ENCODE assay signal across 1 cellular context in the genomic region with DNA sequence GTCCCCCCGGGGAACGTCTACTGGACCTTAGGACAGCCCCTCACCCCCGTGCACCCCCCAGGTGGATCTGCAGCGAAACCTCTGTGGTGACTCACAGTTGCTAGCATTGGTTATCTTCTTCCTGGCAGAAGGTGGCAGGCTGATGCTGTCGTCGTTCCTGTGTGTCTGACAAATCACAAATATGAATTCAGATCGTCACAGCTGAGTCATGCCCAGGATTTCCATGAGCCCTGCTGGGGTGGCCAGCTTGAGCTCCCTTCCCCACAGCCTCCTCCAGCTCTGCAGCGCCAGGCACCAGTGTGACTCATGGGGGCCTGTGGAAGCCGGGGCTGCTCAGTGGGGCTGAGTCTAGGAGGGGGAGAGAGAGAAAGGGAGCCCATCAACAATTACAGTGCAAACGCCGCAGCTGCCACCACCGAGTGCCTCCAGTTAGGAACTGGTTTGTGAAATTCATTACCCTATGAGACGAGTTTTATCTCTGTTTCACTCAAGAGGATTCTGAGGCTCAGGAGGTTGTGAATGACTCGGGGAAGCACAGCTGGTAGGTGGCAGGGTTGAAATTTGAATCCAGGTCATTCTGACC.
TF ChIP-seq lines count a peak whose summit lies in the region.

No MANE protein-coding gene starts in this region.

TF ChIP-seq in A549, 52 proteins besides CTCF, POLR2A, EP300 and RAD21 (continued from another document):
- TF ChIP-seq, protein P1, sequence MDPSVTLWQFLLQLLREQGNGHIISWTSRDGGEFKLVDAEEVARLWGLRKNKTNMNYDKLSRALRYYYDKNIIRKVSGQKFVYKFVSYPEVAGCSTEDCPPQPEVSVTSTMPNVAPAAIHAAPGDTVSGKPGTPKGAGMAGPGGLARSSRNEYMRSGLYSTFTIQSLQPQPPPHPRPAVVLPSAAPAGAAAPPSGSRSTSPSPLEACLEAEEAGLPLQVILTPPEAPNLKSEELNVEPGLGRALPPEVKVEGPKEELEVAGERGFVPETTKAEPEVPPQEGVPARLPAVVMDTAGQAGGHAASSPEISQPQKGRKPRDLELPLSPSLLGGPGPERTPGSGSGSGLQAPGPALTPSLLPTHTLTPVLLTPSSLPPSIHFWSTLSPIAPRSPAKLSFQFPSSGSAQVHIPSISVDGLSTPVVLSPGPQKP (IDR thresholded peaks at IDR 0.05; ENCODE audit: low read depth, low read length): no peak
- no peak for TF ChIP-seq TP53 (CRISPR knock-in tag; IDR thresholded peaks at IDR 0.05)
- TF ChIP-seq SMC3 (IDR thresholded peaks at IDR 0.05): peak; percentile 41; the same call in 2 of the 3 replicates
- no peak for TF ChIP-seq CEBPB (IDR thresholded peaks at IDR 0.05)
- TF ChIP-seq, protein P2, sequence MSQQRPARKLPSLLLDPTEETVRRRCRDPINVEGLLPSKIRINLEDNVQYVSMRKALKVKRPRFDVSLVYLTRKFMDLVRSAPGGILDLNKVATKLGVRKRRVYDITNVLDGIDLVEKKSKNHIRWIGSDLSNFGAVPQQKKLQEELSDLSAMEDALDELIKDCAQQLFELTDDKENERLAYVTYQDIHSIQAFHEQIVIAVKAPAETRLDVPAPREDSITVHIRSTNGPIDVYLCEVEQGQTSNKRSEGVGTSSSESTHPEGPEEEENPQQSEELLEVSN (IDR thresholded peaks at IDR 0.05; ENCODE audit: borderline replicate concordance, low read depth): peak; percentile 9; the same call in 1 of the 2 replicates
- no peak for TF ChIP-seq SREBF2 (IDR thresholded peaks at IDR 0.05)
- TF ChIP-seq ZSCAN20 (CRISPR knock-in tag; IDR thresholded peaks at IDR 0.05): no peak
- no peak for TF ChIP-seq HOXB5 (CRISPR knock-in tag; IDR thresholded peaks at IDR 0.05)
- no peak for TF ChIP-seq HOXB13 (CRISPR knock-in tag; IDR thresholded peaks at IDR 0.05; ENCODE audit: low read depth)
- TF ChIP-seq, protein P3, sequence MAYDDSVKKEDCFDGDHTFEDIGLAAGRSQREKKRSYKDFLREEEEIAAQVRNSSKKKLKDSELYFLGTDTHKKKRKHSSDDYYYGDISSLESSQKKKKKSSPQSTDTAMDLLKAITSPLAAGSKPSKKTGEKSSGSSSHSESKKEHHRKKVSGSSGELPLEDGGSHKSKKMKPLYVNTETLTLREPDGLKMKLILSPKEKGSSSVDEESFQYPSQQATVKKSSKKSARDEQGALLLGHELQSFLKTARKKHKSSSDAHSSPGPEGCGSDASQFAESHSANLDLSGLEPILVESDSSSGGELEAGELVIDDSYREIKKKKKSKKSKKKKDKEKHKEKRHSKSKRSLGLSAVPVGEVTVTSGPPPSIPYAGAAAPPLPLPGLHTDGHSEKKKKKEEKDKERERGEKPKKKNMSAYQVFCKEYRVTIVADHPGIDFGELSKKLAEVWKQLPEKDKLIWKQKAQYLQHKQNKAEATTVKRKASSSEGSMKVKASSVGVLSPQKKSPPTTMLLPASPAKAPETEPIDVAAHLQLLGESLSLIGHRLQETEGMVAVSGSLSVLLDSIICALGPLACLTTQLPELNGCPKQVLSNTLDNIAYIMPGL (CRISPR knock-in tag; IDR thresholded peaks at IDR 0.05; ENCODE audit: borderline replicate concordance): no peak
- TF ChIP-seq MAFK (IDR thresholded peaks at IDR 0.05; ENCODE audit: partially characterized antibody): peak; percentile 57
- TF ChIP-seq PHF8 (IDR thresholded peaks at IDR 0.05; ENCODE audit: borderline replicate concordance, low read depth): no peak
- TF ChIP-seq, protein P4, sequence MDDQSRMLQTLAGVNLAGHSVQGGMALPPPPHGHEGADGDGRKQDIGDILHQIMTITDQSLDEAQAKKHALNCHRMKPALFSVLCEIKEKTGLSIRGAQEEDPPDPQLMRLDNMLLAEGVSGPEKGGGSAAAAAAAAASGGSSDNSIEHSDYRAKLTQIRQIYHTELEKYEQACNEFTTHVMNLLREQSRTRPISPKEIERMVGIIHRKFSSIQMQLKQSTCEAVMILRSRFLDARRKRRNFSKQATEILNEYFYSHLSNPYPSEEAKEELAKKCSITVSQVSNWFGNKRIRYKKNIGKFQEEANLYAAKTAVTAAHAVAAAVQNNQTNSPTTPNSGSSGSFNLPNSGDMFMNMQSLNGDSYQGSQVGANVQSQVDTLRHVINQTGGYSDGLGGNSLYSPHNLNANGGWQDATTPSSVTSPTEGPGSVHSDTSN (IDR thresholded peaks at IDR 0.05): 0 out of 2 replicates have a peak, but pooled peaks have one; percentile 13
- TF ChIP-seq EHF (CRISPR knock-in tag; IDR thresholded peaks at IDR 0.05): no peak
- no peak for TF ChIP-seq CHD2 (IDR thresholded peaks at IDR 0.05; ENCODE audit: low read length, partially characterized antibody)
- no peak for TF ChIP-seq NR3C1 (IDR thresholded peaks at IDR 0.05)
TF ChIP-seq in A549: peak in this region for 8.
